ENCODE assay signal across 24 cellular contexts in the genomic region with DNA sequence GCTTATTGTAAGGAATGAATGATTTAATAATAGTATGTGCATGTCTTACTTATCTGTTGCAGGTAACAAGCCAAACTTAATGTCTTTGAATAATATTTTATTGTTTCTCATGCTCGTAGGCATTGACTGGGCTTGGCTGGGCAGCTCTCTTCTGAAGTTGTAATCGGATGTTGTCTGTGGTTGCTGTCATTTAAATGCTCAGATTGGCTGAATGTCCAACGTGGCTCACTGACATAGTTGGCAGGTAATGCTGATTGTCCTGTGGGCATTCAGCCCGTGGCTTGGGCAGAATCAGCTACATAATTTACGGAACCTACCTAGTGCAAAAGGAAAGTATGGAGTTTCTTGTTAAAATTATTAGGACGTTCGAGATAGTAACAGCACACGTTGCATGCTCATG.
"Had no signal": no experiment of that assay in that cellular context is flagged by ENCODE, and none has a peak within 500 bp of the region (broad histone marks: within the 10 kb centered on the region; RNA-seq: fewer than 3 reads in every experiment).

No MANE protein-coding gene starts in this region.

- H3K4me1 Mint-ChIP-seq: neural progenitor cell; stimulated activated memory B cell treated with anti-CD40 and anti-IgM and Interleukin-4, amounts not matched to agents 10 μg/mL and 1 μg/mL and 100 μg/mL, for 72 hours had no signal

- H3K36me3 ChIP-seq: esophagus squamous epithelium, lower lobe of right lung, neural progenitor cell, ovary, right lobe of liver, tibial artery, upper lobe of left lung, uterus had no signal

- H2AFZ ChIP-seq: neural progenitor cell had no signal

- H3K27me3 ChIP-seq: esophagus squamous epithelium, neural progenitor cell, ovary, right lobe of liver, tibial artery, upper lobe of left lung had no signal

- DNase-seq: dermis blood vessel endothelial cell; esophagus squamous epithelium; foreskin fibroblast; head of caudate nucleus; hippocampal formation; kidney glomerular epithelial cell; lower lobe of right lung; mesenchymal stem cell; midbrain; nucleus accumbens; ovary; retina; right lobe of liver; stimulated activated CD4-positive, alpha-beta T cell treated with anti-CD3 and anti-CD28 coated beads, Interleukin-1b, Interleukin-23, amount 100 ng/mL, for 48 hours; stimulated activated CD4-positive, alpha-beta T cell treated with anti-CD3 and anti-CD28 coated beads, Interleukin-4, amount 100 ng/mL, for 24 hours; tibial artery; upper lobe of left lung; uterus had no signal

- H3K27ac ChIP-seq: esophagus squamous epithelium, lower lobe of right lung, neural progenitor cell, ovary, right lobe of liver, tibial artery, upper lobe of left lung, uterus had no signal

- H3K9ac ChIP-seq: neural progenitor cell had no signal

- H3K4me1 ChIP-seq: esophagus squamous epithelium, lower lobe of right lung, right lobe of liver, tibial artery, upper lobe of left lung, uterus had no signal

- H3K27ac Mint-ChIP-seq: natural killer cell treated with Interleukin-12 subunit alpha and Interleukin-12 subunit beta and Interleukin-15 and Interleukin-18, amount 100 ng/mL, for 72 hours; neural progenitor cell; progenitor cell of endocrine pancreas; stimulated activated memory B cell treated with anti-CD40 and anti-IgM and Interleukin-4, amounts not matched to agents 10 μg/mL and 1 μg/mL and 100 μg/mL, for 72 hours; stimulated activated naive CD8-positive, alpha-beta T cell treated with anti-CD3 and anti-CD28 coated beads, Interleukin-15, Interleukin-2, amounts not matched to agents 100 ng/mL and 50 ng/mL, for 24 hours had no signal

- H3K27me3 Mint-ChIP-seq: natural killer cell treated with Interleukin-12 subunit alpha and Interleukin-12 subunit beta and Interleukin-15 and Interleukin-18, amount 100 ng/mL, for 72 hours; progenitor cell of endocrine pancreas; stimulated activated memory B cell treated with anti-CD40 and anti-IgM and Interleukin-4, amounts not matched to agents 10 μg/mL and 1 μg/mL and 100 μg/mL, for 72 hours; stimulated activated naive CD8-positive, alpha-beta T cell treated with anti-CD3 and anti-CD28 coated beads, Interleukin-15, Interleukin-2, amounts not matched to agents 100 ng/mL and 50 ng/mL, for 24 hours had no signal

- H3K4me3 Mint-ChIP-seq: natural killer cell treated with Interleukin-12 subunit alpha and Interleukin-12 subunit beta and Interleukin-15 and Interleukin-18, amount 100 ng/mL, for 72 hours; neural progenitor cell; stimulated activated memory B cell treated with anti-CD40 and anti-IgM and Interleukin-4, amounts not matched to agents 10 μg/mL and 1 μg/mL and 100 μg/mL, for 72 hours; stimulated activated naive CD8-positive, alpha-beta T cell treated with anti-CD3 and anti-CD28 coated beads, Interleukin-15, Interleukin-2, amounts not matched to agents 100 ng/mL and 50 ng/mL, for 24 hours had no signal

- H3K4me3 ChIP-seq: esophagus squamous epithelium, lower lobe of right lung, neural progenitor cell, ovary, right lobe of liver, tibial artery, upper lobe of left lung, uterus had no signal

- ATAC-seq: left lobe of liver; lower lobe of right lung; natural killer cell treated with Interleukin-12 subunit alpha and Interleukin-12 subunit beta and Interleukin-15 and Interleukin-18, amount 100 ng/mL, for 72 hours; right lobe of liver; stimulated activated memory B cell treated with anti-CD40 and anti-IgM and Interleukin-4, amounts not matched to agents 10 μg/mL and 1 μg/mL and 100 μg/mL, for 72 hours had no signal

- H3K9me3 ChIP-seq: esophagus squamous epithelium, lower lobe of right lung, ovary, right lobe of liver, tibial artery, upper lobe of left lung, uterus had no signal

- H3K36me3 Mint-ChIP-seq: natural killer cell treated with Interleukin-12 subunit alpha and Interleukin-12 subunit beta and Interleukin-15 and Interleukin-18, amount 100 ng/mL, for 72 hours; neural progenitor cell; stimulated activated memory B cell treated with anti-CD40 and anti-IgM and Interleukin-4, amounts not matched to agents 10 μg/mL and 1 μg/mL and 100 μg/mL, for 72 hours had no signal

- H3K4me2 ChIP-seq: neural progenitor cell had no signal

- H3K9me3 Mint-ChIP-seq: neural progenitor cell; stimulated activated memory B cell treated with anti-CD40 and anti-IgM and Interleukin-4, amounts not matched to agents 10 μg/mL and 1 μg/mL and 100 μg/mL, for 72 hours; stimulated activated naive CD8-positive, alpha-beta T cell treated with anti-CD3 and anti-CD28 coated beads, Interleukin-15, Interleukin-2, amounts not matched to agents 100 ng/mL and 50 ng/mL, for 24 hours had no signal
